26 cellular contexts compared by ENCODE assay signal in genomic region chr6:123094768-123095167, GRCh38.
"Had no signal": no experiment of that assay in that cellular context is flagged by ENCODE, and none has a peak within 500 bp of the region (broad histone marks: within the 10 kb centered on the region; RNA-seq: fewer than 3 reads in every experiment).

No MANE protein-coding gene starts in this region.

- H3K36me3 ChIP-seq: colonic mucosa, esophagus muscularis mucosa, esophagus squamous epithelium, gastrocnemius medialis, gastroesophageal sphincter, heart left ventricle, heart right ventricle had no signal

- DNase-seq: colonic mucosa; cortex of kidney; dermis blood vessel endothelial cell; dorsolateral prefrontal cortex; effector CD4-positive, alpha-beta T cell; effector CD8-positive, alpha-beta T cell; effector memory CD4-positive, alpha-beta T cell; effector memory CD8-positive, alpha-beta T cell; endodermal cell; erythroblast; esophagus squamous epithelium; foreskin fibroblast; foreskin keratinocyte; foreskin melanocyte; gastrocnemius medialis; glutamatergic neuron; head of caudate nucleus; heart left ventricle; heart right ventricle had no signal

- H3K4me3 Mint-ChIP-seq: dendritic cell treated with granulocyte-macrophage colony-stimulating factor and Interleukin-4, amounts not matched to agents 40 ng/mL and 50 ng/mL, for 4 days; effector memory CD8-positive, alpha-beta T cell; endodermal cell had no signal

- ATAC-seq: effector memory CD8-positive, alpha-beta T cell; esophagus mucosa; foreskin keratinocyte; gastrocnemius medialis; gastroesophageal sphincter; heart left ventricle; heart right ventricle had no signal

- H3K4me1 ChIP-seq: colonic mucosa, esophagus muscularis mucosa, esophagus squamous epithelium, gastroesophageal sphincter, heart left ventricle, heart right ventricle had no signal

- H3K27me3 ChIP-seq: colonic mucosa, dorsolateral prefrontal cortex, esophagus muscularis mucosa, esophagus squamous epithelium, foreskin keratinocyte, gastrocnemius medialis, gastroesophageal sphincter, heart left ventricle, heart right ventricle, hepatocyte had no signal

- H3K27ac Mint-ChIP-seq: dendritic cell treated with granulocyte-macrophage colony-stimulating factor and Interleukin-4, amounts not matched to agents 40 ng/mL and 50 ng/mL, for 4 days; effector memory CD8-positive, alpha-beta T cell; endodermal cell had no signal

- H3K27me3 Mint-ChIP-seq: dendritic cell treated with granulocyte-macrophage colony-stimulating factor and Interleukin-4, amounts not matched to agents 40 ng/mL and 50 ng/mL, for 4 days; effector memory CD8-positive, alpha-beta T cell had no signal

- H3K9me3 Mint-ChIP-seq: dendritic cell treated with granulocyte-macrophage colony-stimulating factor and Interleukin-4, amounts not matched to agents 40 ng/mL and 50 ng/mL, for 4 days; endodermal cell had no signal

- H3K4me3 ChIP-seq: colonic mucosa, coronary artery, dorsolateral prefrontal cortex, esophagus muscularis mucosa, esophagus squamous epithelium, gastrocnemius medialis, gastroesophageal sphincter, heart left ventricle, heart right ventricle, hepatocyte had no signal

- H3K9me3 ChIP-seq: colonic mucosa, esophagus muscularis mucosa, esophagus squamous epithelium, gastrocnemius medialis, gastroesophageal sphincter, heart left ventricle, heart right ventricle had no signal

- H3K27ac ChIP-seq: colonic mucosa, coronary artery, dorsolateral prefrontal cortex, epithelial cell of prostate, esophagus muscularis mucosa, esophagus squamous epithelium, foreskin keratinocyte, gastroesophageal sphincter, heart left ventricle, heart right ventricle, hepatocyte had no signal
